ENCODE assay signal across 1 cellular context in the genomic region with DNA sequence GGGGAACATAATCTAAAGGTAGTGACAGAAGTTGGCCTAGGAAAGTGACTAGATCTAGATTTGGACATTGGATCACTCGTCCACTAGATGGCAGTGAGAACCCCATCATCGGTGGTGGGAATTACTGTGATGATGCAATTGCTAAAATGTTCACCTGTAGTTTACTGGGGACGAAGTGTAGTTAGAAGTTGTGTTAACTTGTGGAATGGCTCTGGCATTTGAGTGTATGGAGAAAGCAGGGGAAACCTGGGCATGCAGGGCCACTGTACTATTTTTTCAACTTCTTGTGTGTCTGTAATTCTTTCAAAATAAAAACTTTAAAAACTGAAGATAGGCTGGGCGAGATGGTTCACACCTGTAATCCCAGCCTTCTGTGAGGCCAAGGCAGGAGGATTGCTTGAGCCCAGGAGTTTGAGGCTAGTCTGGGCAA.
TF ChIP-seq lines count a peak whose summit lies in the region.

No MANE protein-coding gene starts in this region.

TF ChIP-seq in GM12878, 131 proteins besides CTCF, POLR2A, EP300 and RAD21 (continued from another document):
- TF ChIP-seq, protein P1, sequence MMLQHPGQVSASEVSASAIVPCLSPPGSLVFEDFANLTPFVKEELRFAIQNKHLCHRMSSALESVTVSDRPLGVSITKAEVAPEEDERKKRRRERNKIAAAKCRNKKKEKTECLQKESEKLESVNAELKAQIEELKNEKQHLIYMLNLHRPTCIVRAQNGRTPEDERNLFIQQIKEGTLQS (IDR thresholded peaks at IDR 0.05; ENCODE audit: borderline replicate concordance, extremely low read depth, low read depth, low read length) = peak; percentile 92
- TF ChIP-seq MTA2 (IDR thresholded peaks at IDR 0.05; ENCODE audit: low read depth) (no peak), PML (IDR thresholded peaks at IDR 0.05; ENCODE audit: low read length) (no peak), ZNF207 (IDR thresholded peaks at IDR 0.05; ENCODE audit: borderline replicate concordance) (no peak), GATAD2B (conservative IDR thresholded peaks at IDR 0.05; ENCODE audit: low read depth) (no peak), SIX5 (IDR thresholded peaks at IDR 0.05; ENCODE audit: low read depth, low read length, severe bottlenecking) (no peak)
- TF ChIP-seq, protein P2, sequence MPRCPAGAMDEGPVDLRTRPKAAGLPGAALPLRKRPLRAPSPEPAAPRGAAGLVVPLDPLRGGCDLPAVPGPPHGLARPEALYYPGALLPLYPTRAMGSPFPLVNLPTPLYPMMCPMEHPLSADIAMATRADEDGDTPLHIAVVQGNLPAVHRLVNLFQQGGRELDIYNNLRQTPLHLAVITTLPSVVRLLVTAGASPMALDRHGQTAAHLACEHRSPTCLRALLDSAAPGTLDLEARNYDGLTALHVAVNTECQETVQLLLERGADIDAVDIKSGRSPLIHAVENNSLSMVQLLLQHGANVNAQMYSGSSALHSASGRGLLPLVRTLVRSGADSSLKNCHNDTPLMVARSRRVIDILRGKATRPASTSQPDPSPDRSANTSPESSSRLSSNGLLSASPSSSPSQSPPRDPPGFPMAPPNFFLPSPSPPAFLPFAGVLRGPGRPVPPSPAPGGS (IDR thresholded peaks at IDR 0.05; ENCODE audit: borderline replicate concordance, insufficient read depth, low read depth, low read length, poor library complexity, severe bottlenecking) = no peak
- TF ChIP-seq, protein P3, sequence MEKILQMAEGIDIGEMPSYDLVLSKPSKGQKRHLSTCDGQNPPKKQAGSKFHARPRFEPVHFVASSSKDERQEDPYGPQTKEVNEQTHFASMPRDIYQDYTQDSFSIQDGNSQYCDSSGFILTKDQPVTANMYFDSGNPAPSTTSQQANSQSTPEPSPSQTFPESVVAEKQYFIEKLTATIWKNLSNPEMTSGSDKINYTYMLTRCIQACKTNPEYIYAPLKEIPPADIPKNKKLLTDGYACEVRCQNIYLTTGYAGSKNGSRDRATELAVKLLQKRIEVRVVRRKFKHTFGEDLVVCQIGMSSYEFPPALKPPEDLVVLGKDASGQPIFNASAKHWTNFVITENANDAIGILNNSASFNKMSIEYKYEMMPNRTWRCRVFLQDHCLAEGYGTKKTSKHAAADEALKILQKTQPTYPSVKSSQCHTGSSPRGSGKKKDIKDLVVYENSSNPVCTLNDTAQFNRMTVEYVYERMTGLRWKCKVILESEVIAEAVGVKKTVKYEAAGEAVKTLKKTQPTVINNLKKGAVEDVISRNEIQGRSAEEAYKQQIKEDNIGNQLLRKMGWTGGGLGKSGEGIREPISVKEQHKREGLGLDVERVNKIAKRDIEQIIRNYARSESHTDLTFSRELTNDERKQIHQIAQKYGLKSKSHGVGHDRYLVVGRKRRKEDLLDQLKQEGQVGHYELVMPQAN (conservative IDR thresholded peaks at IDR 0.05) = no peak
- TF ChIP-seq, protein P4, sequence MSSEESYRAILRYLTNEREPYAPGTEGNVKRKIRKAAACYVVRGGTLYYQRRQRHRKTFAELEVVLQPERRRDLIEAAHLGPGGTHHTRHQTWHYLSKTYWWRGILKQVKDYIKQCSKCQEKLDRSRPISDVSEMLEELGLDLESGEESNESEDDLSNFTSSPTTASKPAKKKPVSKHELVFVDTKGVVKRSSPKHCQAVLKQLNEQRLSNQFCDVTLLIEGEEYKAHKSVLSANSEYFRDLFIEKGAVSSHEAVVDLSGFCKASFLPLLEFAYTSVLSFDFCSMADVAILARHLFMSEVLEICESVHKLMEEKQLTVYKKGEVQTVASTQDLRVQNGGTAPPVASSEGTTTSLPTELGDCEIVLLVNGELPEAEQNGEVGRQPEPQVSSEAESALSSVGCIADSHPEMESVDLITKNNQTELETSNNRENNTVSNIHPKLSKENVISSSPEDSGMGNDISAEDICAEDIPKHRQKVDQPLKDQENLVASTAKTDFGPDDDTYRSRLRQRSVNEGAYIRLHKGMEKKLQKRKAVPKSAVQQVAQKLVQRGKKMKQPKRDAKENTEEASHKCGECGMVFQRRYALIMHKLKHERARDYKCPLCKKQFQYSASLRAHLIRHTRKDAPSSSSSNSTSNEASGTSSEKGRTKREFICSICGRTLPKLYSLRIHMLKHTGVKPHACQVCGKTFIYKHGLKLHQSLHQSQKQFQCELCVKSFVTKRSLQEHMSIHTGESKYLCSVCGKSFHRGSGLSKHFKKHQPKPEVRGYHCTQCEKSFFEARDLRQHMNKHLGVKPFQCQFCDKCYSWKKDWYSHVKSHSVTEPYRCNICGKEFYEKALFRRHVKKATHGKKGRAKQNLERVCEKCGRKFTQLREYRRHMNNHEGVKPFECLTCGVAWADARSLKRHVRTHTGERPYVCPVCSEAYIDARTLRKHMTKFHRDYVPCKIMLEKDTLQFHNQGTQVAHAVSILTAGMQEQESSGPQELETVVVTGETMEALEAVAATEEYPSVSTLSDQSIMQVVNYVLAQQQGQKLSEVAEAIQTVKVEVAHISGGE (CRISPR knock-in tag; IDR thresholded peaks at IDR 0.05) = no peak
